In genomic region chr10:132382231-132382922, GRCh38 we compare ENCODE assay signal across 16 cellular contexts. TPM values are rescaled to one million over a fixed set of nuclear protein-coding genes. Genes with fewer than 3 reads are reported as not detected.
DNase-seq lines count a peak whose midpoint lies in the region; TF ChIP-seq lines count a peak whose summit lies in the region.
"Had no signal": no experiment of that assay in that cellular context is flagged by ENCODE, and none has a peak within 500 bp of the region (broad histone marks: within the 10 kb centered on the region; RNA-seq: fewer than 3 reads in every experiment).

No MANE protein-coding gene starts in this region.

- H3K27me3 Mint-ChIP-seq in activated CD4-positive, alpha-beta T cell treated with anti-CD3 and anti-CD28 coated beads, Interleukin-2, amount 10 ng/mL, durations not matched to agents 24 days and 14 days = peaks cover 5% of the 10 kb centered on the region
- H3K27me3 Mint-ChIP-seq: CD4-positive, CD25-positive, alpha-beta regulatory T cell; stimulated activated naive B cell treated with anti-CD40 and anti-IgM and Interleukin-4, amounts not matched to agents 10 μg/mL and 1 μg/mL and 100 μg/mL, for 72 hours had no signal

- no peak overlapping the region for H3K4me3 ChIP-seq in AG10803 (ENCODE audit: low read length)
- H3K4me3 ChIP-seq: dorsolateral prefrontal cortex, SJSA1 had no signal

- no peaks in the 10 kb centered on the region for H3K36me3 Mint-ChIP-seq in activated CD4-positive, alpha-beta T cell treated with anti-CD3 and anti-CD28 coated beads, Interleukin-2, amount 10 ng/mL, durations not matched to agents 24 days and 14 days (ENCODE audit: low read depth)

- DNase-seq in AG10803 (ENCODE audit: low read depth) = peak; percentile 98
- DNase-seq in GM04504 (ENCODE audit: low read depth) = peak; percentile 89
- peak; percentile 18 for DNase-seq in activated CD4-positive, CD25-positive, alpha-beta regulatory T cell treated with anti-CD3 and anti-CD28 coated beads, Interleukin-2, amount 50 U/mL, for 72 hours
- DNase-seq in islet precursor cell = peak; percentile 61
- no peak for DNase-seq in LoVo (ENCODE audit: low spot score)
- no peak for DNase-seq in NCI-H1417 (lab: John Stamatoyannopoulos, UW)
- no peak for DNase-seq in activated CD4-positive, alpha-beta T cell treated with anti-CD3 and anti-CD28 coated beads, Interleukin-2, amount 10 ng/mL, durations not matched to agents 24 days and 14 days
- DNase-seq in NCI-H1048 (lab: John Stamatoyannopoulos, UW) = no peak
- DNase-seq: CD4-positive, CD25-positive, alpha-beta regulatory T cell; GF-D8; NCI-H1930; NCI-H774; stimulated activated CD4-positive, alpha-beta T cell treated with anti-CD3 and anti-CD28 coated beads, Interleukin-4, amount 100 ng/mL, for 24 hours; stimulated activated naive B cell treated with anti-CD40 and anti-IgM and Interleukin-4, amounts not matched to agents 10 μg/mL and 1 μg/mL and 100 μg/mL, for 72 hours had no signal

- no peak overlapping the region for H3K27ac Mint-ChIP-seq in activated CD4-positive, alpha-beta T cell treated with anti-CD3 and anti-CD28 coated beads, Interleukin-2, amount 10 ng/mL, durations not matched to agents 24 days and 14 days
- H3K27ac Mint-ChIP-seq: stimulated activated naive B cell treated with anti-CD40 and anti-IgM and Interleukin-4, amounts not matched to agents 10 μg/mL and 1 μg/mL and 100 μg/mL, for 72 hours had no signal

- H3K4me3 Mint-ChIP-seq in activated CD4-positive, alpha-beta T cell treated with anti-CD3 and anti-CD28 coated beads, Interleukin-2, amount 10 ng/mL, durations not matched to agents 24 days and 14 days = no peak overlapping the region
- H3K4me3 Mint-ChIP-seq: CD4-positive, CD25-positive, alpha-beta regulatory T cell; stimulated activated naive B cell treated with anti-CD40 and anti-IgM and Interleukin-4, amounts not matched to agents 10 μg/mL and 1 μg/mL and 100 μg/mL, for 72 hours had no signal

- intact Hi-C loops in activated CD4-positive, alpha-beta T cell treated with anti-CD3 and anti-CD28 coated beads, Interleukin-2, amount 10 ng/mL, durations not matched to agents 24 days and 14 days (cut with micrococcal nuclease) = no loop called here

- no peaks in the 10 kb centered on the region for H3K9me3 Mint-ChIP-seq in activated CD4-positive, alpha-beta T cell treated with anti-CD3 and anti-CD28 coated beads, Interleukin-2, amount 10 ng/mL, durations not matched to agents 24 days and 14 days
- H3K9me3 Mint-ChIP-seq: stimulated activated naive B cell treated with anti-CD40 and anti-IgM and Interleukin-4, amounts not matched to agents 10 μg/mL and 1 μg/mL and 100 μg/mL, for 72 hours had no signal

- no peak; the same call in 1 of the 2 replicates for TF ChIP-seq CTCF in AG10803 (conservative IDR thresholded peaks at IDR 0.05; ENCODE audit: low read length)

- peaks cover 4% of the 10 kb centered on the region for H3K4me1 Mint-ChIP-seq in activated CD4-positive, alpha-beta T cell treated with anti-CD3 and anti-CD28 coated beads, Interleukin-2, amount 10 ng/mL, durations not matched to agents 24 days and 14 days

RNA-seq across cellular contexts. Expression of gene PWWP2B, which starts 14.6 kb away (rescaled TPM):
- 4.9 and 5.0 TPM in 2 replicates for total RNA-seq in activated CD4-positive, alpha-beta T cell treated with anti-CD3 and anti-CD28 coated beads, Interleukin-2, amount 10 ng/mL, durations not matched to agents 24 days and 14 days

RNA-seq across cellular contexts. Expression of gene LRRC27, which starts 50.4 kb away (rescaled TPM):
- 2.3 and 3.3 TPM in 2 replicates for total RNA-seq in activated CD4-positive, alpha-beta T cell treated with anti-CD3 and anti-CD28 coated beads, Interleukin-2, amount 10 ng/mL, durations not matched to agents 24 days and 14 days

Comparison
In these comparisons a context has a peak if more than half of its experiments do, and no peak if none do; other contexts are left out.
1. DNase-seq: peak in AG10803 (single experiment), GM04504 (single experiment), activated CD4-positive, CD25-positive, alpha-beta regulatory T cell treated with anti-CD3 and anti-CD28 coated beads, Interleukin-2, amount 50 U/mL, for 72 hours (single experiment) and islet precursor cell (single experiment); none in LoVo (single experiment), NCI-H1417 (0 of 3), activated CD4-positive, alpha-beta T cell treated with anti-CD3 and anti-CD28 coated beads, Interleukin-2, amount 10 ng/mL, durations not matched to agents 24 days and 14 days (single experiment) and NCI-H1048 (single experiment).